Comparison of ENCODE assay signal across 25 cellular contexts in the genomic region with DNA sequence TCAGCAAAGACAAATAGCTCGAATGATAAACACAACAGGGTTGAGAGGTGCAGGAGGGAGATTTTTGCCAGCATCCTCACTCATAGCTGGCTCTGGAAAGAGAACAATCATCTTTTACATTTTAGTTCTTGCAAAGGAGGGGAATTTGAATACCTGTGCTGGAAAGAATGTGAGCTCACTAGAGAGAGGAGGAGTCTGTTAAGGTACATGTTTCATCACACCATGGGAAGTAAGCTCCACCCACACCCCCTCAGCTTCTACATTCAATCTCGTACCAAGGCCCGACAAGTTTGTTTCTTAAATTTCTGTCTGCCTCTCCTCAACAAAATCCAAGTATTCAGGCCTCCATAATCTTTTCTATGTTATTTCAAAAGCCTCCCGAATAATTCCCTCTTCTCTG.
"Had no signal": no experiment of that assay in that cellular context is flagged by ENCODE, and none has a peak within 500 bp of the region (broad histone marks: within the 10 kb centered on the region; RNA-seq: fewer than 3 reads in every experiment).

No MANE protein-coding gene starts in this region.

- ATAC-seq: activated CD4-positive, CD25-positive, alpha-beta regulatory T cell treated with anti-CD3 and anti-CD28 coated beads, Interleukin-2, amount 50 U/mL, for 24 hours; activated naive CD8-positive, alpha-beta T cell treated with anti-CD3 and anti-CD28 coated beads, Interleukin-2, amount 50 U/mL, for 24 hours; esophagus mucosa; left cardiac atrium; left ventricle myocardium superior; psoas muscle; stimulated activated naive B cell treated with anti-CD40 and anti-IgM and Interleukin-4, amounts not matched to agents 10 μg/mL and 1 μg/mL and 100 μg/mL, for 72 hours; upper lobe of right lung had no signal

- DNase-seq: activated CD4-positive, alpha-beta T cell treated with anti-CD3 and anti-CD28 coated beads for 48 hours; activated CD4-positive, alpha-beta T cell treated with anti-CD3 and anti-CD28 coated beads, Interleukin-2, amount 50 U/mL, for 48 hours; activated CD8-positive, alpha-beta memory T cell treated with anti-CD3 and anti-CD28 coated beads for 24 hours; activated gamma-delta T cell; activated naive CD8-positive, alpha-beta T cell treated with anti-CD3 and anti-CD28 coated beads, Interleukin-2, amount 50 U/mL, for 24 hours; activated T-cell treated with anti-CD3 and anti-CD28 coated beads, Interleukin-2, amount 50 U/mL, for 24 hours; amygdala; foreskin fibroblast; head of caudate nucleus; hippocampal formation; left cardiac atrium; left ventricle myocardium superior; naive B cell; nephron progenitor cell; ovary; psoas muscle; stimulated activated CD4-positive, alpha-beta T cell treated with anti-CD3 and anti-CD28 coated beads, Interleukin-15, amount 100 ng/mL, for 24 hours; stimulated activated CD4-positive, alpha-beta T cell treated with anti-CD3 and anti-CD28 coated beads, Interleukin-2, amount 100 ng/mL, for 24 hours; stimulated activated naive B cell treated with anti-CD40 and anti-IgM and Interleukin-4, amounts not matched to agents 10 μg/mL and 1 μg/mL and 100 μg/mL, for 72 hours; stomach; T-helper 9 cell; thyroid gland; upper lobe of right lung had no signal
